In the genomic region with DNA sequence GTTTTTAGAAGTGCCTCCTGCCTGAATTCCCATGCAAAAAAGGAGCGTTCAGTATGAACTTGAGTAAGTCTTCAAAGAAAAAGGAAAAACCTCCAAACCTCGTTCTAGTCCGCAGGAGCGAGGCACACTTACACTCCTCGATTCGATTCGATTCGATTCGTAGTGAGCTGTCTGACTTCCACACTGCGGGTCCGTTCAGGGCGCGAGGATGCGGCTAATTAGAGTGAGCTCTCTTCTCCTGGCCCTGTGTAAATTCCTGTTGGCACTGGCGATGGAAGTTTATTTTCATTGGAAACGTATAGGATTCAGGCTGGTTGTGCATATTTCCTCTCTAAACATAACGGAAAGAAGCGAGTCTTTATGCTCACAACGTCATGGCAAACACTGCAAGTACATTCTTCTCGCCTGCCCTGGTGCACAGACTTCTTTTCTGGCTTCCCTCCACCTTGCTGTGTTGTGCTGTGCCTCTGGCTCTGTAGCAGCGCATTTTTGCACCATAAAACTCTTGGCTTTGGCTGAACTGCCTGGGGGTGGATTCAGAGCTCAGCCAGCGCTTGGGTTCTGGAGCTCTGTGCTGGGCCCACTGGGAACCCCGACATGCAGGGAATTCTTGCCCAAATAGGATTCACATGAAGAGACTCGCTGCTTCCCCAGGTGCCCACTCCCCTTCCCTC, we compare ENCODE assay signal across 14 cellular contexts. TPM values are rescaled to one million over a fixed set of nuclear protein-coding genes. Genes with fewer than 3 reads are reported as not detected.
DNase-seq lines count a peak whose midpoint lies in the region; ATAC-seq and TF ChIP-seq lines count a peak whose summit lies in the region.
"Had no signal": no experiment of that assay in that cellular context is flagged by ENCODE, and none has a peak within 500 bp of the region (broad histone marks: within the 10 kb centered on the region; RNA-seq: fewer than 3 reads in every experiment).

No MANE protein-coding gene starts in this region.

- no peak overlapping the region for H3K9ac ChIP-seq in mammary epithelial cell (ENCODE audit: insufficient read depth, low read length)

- H3K36me3 ChIP-seq in breast epithelium (no peaks in the 10 kb centered on the region), mammary epithelial cell (ENCODE audit: insufficient read depth, low read length) (no peaks in the 10 kb centered on the region)
- H3K36me3 ChIP-seq: upper lobe of right lung had no signal

- ATAC-seq in naive B cell (ENCODE audit: low read depth in 2 of 2): no peak
- ATAC-seq in stimulated activated naive B cell treated with anti-CD40 and anti-IgM and Interleukin-4, amounts not matched to agents 10 μg/mL and 1 μg/mL and 100 μg/mL, for 72 hours (replicated peaks): no peak
- ATAC-seq: upper lobe of right lung had no signal

- no peak overlapping the region for H3K4me2 ChIP-seq in mammary epithelial cell (ENCODE audit: insufficient read depth, low read depth, low read length)

- dilution Hi-C loops in mammary epithelial cell (cut with HindIII; ENCODE audit: low sequenced_read_pairs): no loop called here

- DNase-seq in breast epithelium (ENCODE audit: low spot score in 2 of 2) (no peak), mammary epithelial cell (no peak), choroid plexus epithelial cell (ENCODE audit: low read depth) (peak; percentile 7), naive B cell (no peak), GM13977 (ENCODE audit: low spot score) (no peak), NCI-H2081 (lab: John Stamatoyannopoulos, UW) (no peak), LoVo (ENCODE audit: low spot score) (no peak)
- DNase-seq in stimulated activated naive B cell treated with anti-CD40 and anti-IgM and Interleukin-4, amounts not matched to agents 10 μg/mL and 1 μg/mL and 100 μg/mL, for 72 hours: no peak
- DNase-seq: ACHN; activated naive CD8-positive, alpha-beta T cell treated with anti-CD3 and anti-CD28 coated beads, Interleukin-2, amount 10 ng/mL, durations not matched to agents 7 days and 5 days; DMS153; effector CD4-positive, alpha-beta T cell; GOT3; upper lobe of right lung had no signal

- no peak for TF ChIP-seq CTCF in breast epithelium (IDR thresholded peaks at IDR 0.05)
- no peak for TF ChIP-seq CTCF in mammary epithelial cell (conservative IDR thresholded peaks at IDR 0.05 in 1 of 2, IDR thresholded peaks at IDR 0.05 in 1 of 2; ENCODE audit: extremely low read depth in 1 of 2, insufficient read depth in 1 of 2, low read depth in 1 of 2, low read length in 2 of 2)
- TF ChIP-seq CTCF in choroid plexus epithelial cell (conservative IDR thresholded peaks at IDR 0.05; ENCODE audit: low read depth, low read length): no peak
- TF ChIP-seq CTCF in GM13977 (IDR thresholded peaks at IDR 0.05; ENCODE audit: extremely low read depth, insufficient read depth, missing control alignments): no peak

- H3K4me1 ChIP-seq in breast epithelium (peaks cover 0 to 12% of the 10 kb centered on the region in 2 donors), mammary epithelial cell (ENCODE audit: insufficient read depth, low read length) (peaks cover 11% of the 10 kb centered on the region)

- no TSS peak for BruUV-seq in mammary epithelial cell (replicated peaks; lab: Mats Ljungman, UMichigan)

- H3K4me3 ChIP-seq in breast epithelium (peak overlapping the region; percentile 69 to 87 (median 69)), mammary epithelial cell (replicated peaks in 1 of 3; ENCODE audit: insufficient read depth in 1 of 3, low read depth in 2 of 3, low read length in 3 of 3) (no peak overlapping the region), choroid plexus epithelial cell (ENCODE audit: low read depth, low read length) (no peak overlapping the region)
- H3K4me3 ChIP-seq: upper lobe of right lung had no signal

- H2AFZ ChIP-seq in mammary epithelial cell (ENCODE audit: low read depth, low read length): no peak overlapping the region

- no peaks in the 10 kb centered on the region for H3K79me2 ChIP-seq in mammary epithelial cell (ENCODE audit: insufficient read depth, low read length)

- H3K27me3 ChIP-seq in breast epithelium: peaks cover 0 to 3% of the 10 kb centered on the region in 2 donors
- H3K27me3 ChIP-seq in mammary epithelial cell (ENCODE audit: insufficient read depth, low read length): peaks cover 32% of the 10 kb centered on the region

- H4K20me1 ChIP-seq in mammary epithelial cell (ENCODE audit: insufficient read depth, low read length): no peaks in the 10 kb centered on the region

- H3K27ac ChIP-seq in breast epithelium (peak overlapping the region in 1 of 2 donors; percentile 41), mammary epithelial cell (ENCODE audit: insufficient read depth, low read depth, low read length) (no peak overlapping the region)
- H3K27ac ChIP-seq: upper lobe of right lung had no signal

- intact Hi-C loops in breast epithelium (cut with DNase I; ENCODE audit: low total_unique reads) (no loop called here), mammary epithelial cell (cut with micrococcal nuclease) (no loop called here)

- no peaks in the 10 kb centered on the region for H3K9me3 Mint-ChIP-seq in naive B cell
- H3K9me3 Mint-ChIP-seq in stimulated activated naive B cell treated with anti-CD40 and anti-IgM and Interleukin-4, amounts not matched to agents 10 μg/mL and 1 μg/mL and 100 μg/mL, for 72 hours: no peaks in the 10 kb centered on the region
- H3K9me3 Mint-ChIP-seq: activated naive CD8-positive, alpha-beta T cell treated with anti-CD3 and anti-CD28 coated beads, Interleukin-2, amount 10 ng/mL, durations not matched to agents 7 days and 5 days had no signal

- in situ Hi-C loops in mammary epithelial cell (cut with MboI; ENCODE audit: low sequenced_read_pairs in 2 of 2) (no loop called here), GM13977 (cut with MboI; ENCODE audit: low pct_unique_long_range_greater_than_20kb, low sequenced_read_pairs, unreplicated experiment) (no loop called here)

- H3K4me1 Mint-ChIP-seq in naive B cell: peaks cover 8 to 9% (median 8%) of the 10 kb centered on the region in 3 donors
- H3K4me1 Mint-ChIP-seq in stimulated activated naive B cell treated with anti-CD40 and anti-IgM and Interleukin-4, amounts not matched to agents 10 μg/mL and 1 μg/mL and 100 μg/mL, for 72 hours: peaks cover 5 to 9% of the 10 kb centered on the region in 2 donors

- H3K9me3 ChIP-seq in breast epithelium: no peaks in the 10 kb centered on the region
- H3K9me3 ChIP-seq in mammary epithelial cell (replicated peaks; ENCODE audit: insufficient read depth, low read length): no peaks in the 10 kb centered on the region
- H3K9me3 ChIP-seq: upper lobe of right lung had no signal

- H3K27me3 Mint-ChIP-seq in naive B cell: peaks cover 53 to 66% (median 53%) of the 10 kb centered on the region in 3 donors
- H3K27me3 Mint-ChIP-seq in stimulated activated naive B cell treated with anti-CD40 and anti-IgM and Interleukin-4, amounts not matched to agents 10 μg/mL and 1 μg/mL and 100 μg/mL, for 72 hours: peaks cover 50 to 66% of the 10 kb centered on the region in 2 donors

- CTCF ChIA-PET in mammary epithelial cell (lab: Charles Lee; ENCODE audit: low non-redundant PET): no interaction called here

- 10% methylated on average over 24 of the region's 24 CpGs for WGBS in mammary epithelial cell (ENCODE audit: low coverage, missing lambda C conversion rate)

- peak overlapping the region in 6 of 8 donors; percentile 15 to 72 (median 34) for H3K4me3 Mint-ChIP-seq in naive B cell
- H3K4me3 Mint-ChIP-seq in stimulated activated naive B cell treated with anti-CD40 and anti-IgM and Interleukin-4, amounts not matched to agents 10 μg/mL and 1 μg/mL and 100 μg/mL, for 72 hours: no peak overlapping the region
- H3K4me3 Mint-ChIP-seq: activated naive CD8-positive, alpha-beta T cell treated with anti-CD3 and anti-CD28 coated beads, Interleukin-2, amount 10 ng/mL, durations not matched to agents 7 days and 5 days had no signal

- H3K27ac Mint-ChIP-seq in naive B cell: no peak overlapping the region
- H3K27ac Mint-ChIP-seq in stimulated activated naive B cell treated with anti-CD40 and anti-IgM and Interleukin-4, amounts not matched to agents 10 μg/mL and 1 μg/mL and 100 μg/mL, for 72 hours: no peak overlapping the region
- H3K27ac Mint-ChIP-seq: activated naive CD8-positive, alpha-beta T cell treated with anti-CD3 and anti-CD28 coated beads, Interleukin-2, amount 10 ng/mL, durations not matched to agents 7 days and 5 days had no signal

- H3K36me3 Mint-ChIP-seq in naive B cell: no peaks in the 10 kb centered on the region
- no peaks in the 10 kb centered on the region for H3K36me3 Mint-ChIP-seq in stimulated activated naive B cell treated with anti-CD40 and anti-IgM and Interleukin-4, amounts not matched to agents 10 μg/mL and 1 μg/mL and 100 μg/mL, for 72 hours
- H3K36me3 Mint-ChIP-seq: activated naive CD8-positive, alpha-beta T cell treated with anti-CD3 and anti-CD28 coated beads, Interleukin-2, amount 10 ng/mL, durations not matched to agents 7 days and 5 days had no signal

- TF ChIP-seq POLR2A in breast epithelium (IDR thresholded peaks at IDR 0.05): no peak

RNA-seq across cellular contexts. Expression of gene HUNK, which starts 2.7 kb away (rescaled TPM):
- total RNA-seq in breast epithelium (1 to 10 TPM in 2 of 3 donors, under 1 TPM in 1; 0.32 to 2.0 (median 1.3) TPM), mammary epithelial cell (under 1 TPM in 1 of 2 donors, not detected in 1; 0.17 TPM)
- polyA plus RNA-seq in mammary epithelial cell (0.01 TPM), naive B cell (ENCODE audit: low read depth in 6 of 6) (under 1 TPM in 1 of 6 donors, not detected in 5; 0.05 TPM)
- not detected for polyA minus RNA-seq in mammary epithelial cell

Comparison
In these comparisons a context has a peak if more than half of its experiments do, and no peak if none do; other contexts are left out.
1. H3K4me3 ChIP-seq: peak in breast epithelium (3 of 3); none in mammary epithelial cell (0 of 3) and choroid plexus epithelial cell (single experiment).
2. H3K4me3 Mint-ChIP-seq: peak in naive B cell (6 of 8); none in stimulated activated naive B cell treated with anti-CD40 and anti-IgM and Interleukin-4, amounts not matched to agents 10 μg/mL and 1 μg/mL and 100 μg/mL, for 72 hours (0 of 2).